Comparison of ENCODE assay signal across 8 cellular contexts in genomic region chr9:70438341-70438924, GRCh38. TPM values are rescaled to one million over a fixed set of nuclear protein-coding genes. Genes with fewer than 3 reads are reported as not detected.
DNase-seq lines count a peak whose midpoint lies in the region; ATAC-seq and TF ChIP-seq lines count a peak whose summit lies in the region.

No MANE protein-coding gene starts in this region.

- WGBS in psoas muscle, 3 donors, result 59 to 73% (median 71%) methylated on average over 3 of the region's 3 CpGs

- peak; percentile 46 for DNase-seq in GF-D8 (lab: John Stamatoyannopoulos, UW)
- DNase-seq in RPMI7951 (ENCODE audit: low read depth), result peak; percentile 80
- peak; percentile 68 to 95 for DNase-seq in fibroblast of lung (ENCODE audit: low read depth in 2 of 2)
- DNase-seq in psoas muscle, result peak; percentile 50 to 58
- no peak for DNase-seq in NCI-H128 (lab: John Stamatoyannopoulos, UW; ENCODE audit: unreplicated experiment)
- DNase-seq in midbrain (lab: John Stamatoyannopoulos, UW), result no peak
- no peak for DNase-seq in MM.1S
- DNase-seq in activated gamma-delta T cell treated with Interleukin-2 at 50 U/mL for 16 hours, result no peak

- H3K4me1 ChIP-seq in fibroblast of lung (ENCODE audit: control insufficient read depth, extremely low read depth, insufficient read depth, low read length), result peaks cover 5% of the 10 kb centered on the region
- no peaks in the 10 kb centered on the region for H3K4me1 ChIP-seq in psoas muscle
- H3K4me1 ChIP-seq in MM.1S (ENCODE audit: low read length), result no peaks in the 10 kb centered on the region

- H3K4me2 ChIP-seq in fibroblast of lung (ENCODE audit: extremely low read depth, insufficient read depth, low read length), result no peak overlapping the region
- no peak overlapping the region for H3K4me2 ChIP-seq in MM.1S (ENCODE audit: low read depth, low read length)

- H3K9me2 ChIP-seq in MM.1S (replicated peaks; ENCODE audit: insufficient read depth, low read length), result no peaks in the 10 kb centered on the region

- no peaks in the 10 kb centered on the region for H3K9me3 ChIP-seq in fibroblast of lung (ENCODE audit: control insufficient read depth, insufficient read depth, low read depth, low read length)
- no peaks in the 10 kb centered on the region for H3K9me3 ChIP-seq in psoas muscle
- no peaks in the 10 kb centered on the region for H3K9me3 ChIP-seq in MM.1S (replicated peaks; ENCODE audit: insufficient read depth, low read length)

- peak in 3 of 4 donors; percentile 74 to 82 (median 82) for ATAC-seq in psoas muscle

- no peaks in the 10 kb centered on the region for H4K20me1 ChIP-seq in fibroblast of lung (ENCODE audit: control insufficient read depth, extremely low read depth, insufficient read depth, low read length)
- no peaks in the 10 kb centered on the region for H4K20me1 ChIP-seq in MM.1S (ENCODE audit: insufficient read depth, low read length)

- no peak overlapping the region for H3K27ac ChIP-seq in fibroblast of lung (ENCODE audit: insufficient read depth, low read length)
- peak overlapping the region; percentile 36 for H3K27ac ChIP-seq in psoas muscle
- no peak overlapping the region for H3K27ac ChIP-seq in MM.1S (ENCODE audit: low read length)

- TF ChIP-seq CTCF in fibroblast of lung (conservative IDR thresholded peaks at IDR 0.05 in 1 of 2, IDR thresholded peaks at IDR 0.05 in 1 of 2; ENCODE audit: low read depth in 1 of 2, low read length in 2 of 2) (no peak), psoas muscle (IDR thresholded peaks at IDR 0.05) (no peak), MM.1S (IDR thresholded peaks at IDR 0.05; ENCODE audit: low read length) (no peak)

- no peaks in the 10 kb centered on the region for H3K27me3 ChIP-seq in fibroblast of lung (ENCODE audit: control insufficient read depth, insufficient read depth, low read length)
- no peaks in the 10 kb centered on the region for H3K27me3 ChIP-seq in psoas muscle (ENCODE audit: insufficient read depth in 3 of 3, low read length in 2 of 3)
- H3K27me3 ChIP-seq in MM.1S (replicated peaks; ENCODE audit: insufficient read depth, low read length), result no peaks in the 10 kb centered on the region

- H2AFZ ChIP-seq in fibroblast of lung (ENCODE audit: low read length) (peak overlapping the region; percentile 23), MM.1S (ENCODE audit: low read length) (no peak overlapping the region)

- intact Hi-C loops in psoas muscle (cut with DNase I), result no loop called here

- H3K36me3 ChIP-seq in fibroblast of lung (ENCODE audit: control insufficient read depth, insufficient read depth, low read length), result no peaks in the 10 kb centered on the region
- no peaks in the 10 kb centered on the region for H3K36me3 ChIP-seq in psoas muscle (ENCODE audit: insufficient read depth in 1 of 2, low read depth in 1 of 2)
- H3K36me3 ChIP-seq in MM.1S (replicated peaks; ENCODE audit: insufficient read depth, low read length), result no peaks in the 10 kb centered on the region

- no peak overlapping the region for H3K9ac ChIP-seq in fibroblast of lung (ENCODE audit: insufficient read depth, low read length)
- H3K9ac ChIP-seq in MM.1S (ENCODE audit: low read length), result no peak overlapping the region

- no peaks in the 10 kb centered on the region for H3K79me2 ChIP-seq in fibroblast of lung (ENCODE audit: control insufficient read depth, insufficient read depth, low read length)
- H3K79me2 ChIP-seq in MM.1S (ENCODE audit: low read length), result no peaks in the 10 kb centered on the region

- H3K4me3 ChIP-seq in fibroblast of lung (replicated peaks in 1 of 4; ENCODE audit: control extremely low read depth in 1 of 4, insufficient read depth in 1 of 4, low read depth in 3 of 4, low read length in 4 of 4) (no peak overlapping the region), psoas muscle (no peak overlapping the region), MM.1S (ENCODE audit: low read length) (no peak overlapping the region)

- no peaks in the 10 kb centered on the region for H3F3A ChIP-seq in MM.1S (ENCODE audit: insufficient read depth, low read length)

RNA-seq across cellular contexts. Expression of gene KLF9, which starts 24.0 kb away (rescaled TPM):
- total RNA-seq in RPMI7951 (2014; rRNA removed; shearing (Covaris generic)), result 14.9 and 18.1 TPM in 2 replicates
- total RNA-seq in fibroblast of lung (27.6 and 29.5 TPM in 2 replicates), psoas muscle (100 to 1,000 TPM in 2 of 4 donors, 10 to 100 TPM in 2; 29.5 to 178 (median 94.7) TPM)
- polyA plus RNA-seq in fibroblast of lung (8.3 and 27.0 TPM in 2 replicates), psoas muscle (10 to 100 TPM; 34.1 to 87.0 (median 64.4) TPM)
- 6.2 and 19.1 TPM in 2 replicates for polyA plus RNA-seq in fibroblast of lung (2012)
- polyA minus RNA-seq in fibroblast of lung (ENCODE audit: low replicate concordance), result 6.0 and 10.8 TPM in 2 replicates

Comparison
In these comparisons a context has a peak if more than half of its experiments do, and no peak if none do; other contexts are left out.
1. DNase-seq: peak in GF-D8 (single experiment), RPMI7951 (single experiment), fibroblast of lung (2 of 2) and psoas muscle (2 of 2); none in NCI-H128 (single experiment), midbrain (single experiment), MM.1S (single experiment) and activated gamma-delta T cell treated with Interleukin-2 at 50 U/mL for 16 hours (single experiment).